20 cellular contexts compared by ENCODE assay signal in genomic region chr1:4597020-4597419, GRCh38. TPM values are rescaled to one million over a fixed set of nuclear protein-coding genes. Genes with fewer than 3 reads are reported as not detected.
A peak's percentile ranks its signal among the peaks of the same experiment; 100 is the strongest.
DNase-seq lines count a peak whose midpoint lies in the region; ATAC-seq and TF ChIP-seq lines count a peak whose summit lies in the region.
"Had no signal": no experiment of that assay in that cellular context is flagged by ENCODE, and none has a peak within 500 bp of the region (broad histone marks: within the 10 kb centered on the region; RNA-seq: fewer than 3 reads in every experiment).

No MANE protein-coding gene starts in this region.

- peak overlapping the region in 1 of 11 experiments; percentile 28; a peak in 1 of 22 replicates for H3K9ac ChIP-seq in BLaER1 treated with 17β-estradiol and CSF1 and Interleukin-3, amounts not matched to agents 10 nM and 100 nM

- ATAC-seq in sciatic nerve (no peak), HG02571 (IDR thresholded peaks at IDR 0.05; ENCODE audit: unreplicated experiment) (no peak), GM18873 (IDR thresholded peaks at IDR 0.05; ENCODE audit: low FRiP score, unreplicated experiment) (no peak)
- ATAC-seq: CD8-positive, alpha-beta T cell; GM12878; GM23338 had no signal

- peaks cover 0 to 14% (median 0%) of the 10 kb centered on the region in 11 experiments; a peak in 5 of 22 replicates for H3K27me3 ChIP-seq in BLaER1 treated with 17β-estradiol and CSF1 and Interleukin-3, amounts not matched to agents 10 nM and 100 nM

- H3K4me1 ChIP-seq in BLaER1 treated with 17β-estradiol and CSF1 and Interleukin-3, amounts not matched to agents 10 nM and 100 nM: peaks cover 0 to 31% (median 24%) of the 10 kb centered on the region in 10 experiments; a peak in 17 of 20 replicates
- H3K4me1 ChIP-seq: HAP-1 had no signal

- 0 out of 22 replicates have a peak, but pooled peaks cover 0 to 4% (median 0%) of the 10 kb centered on the region in 11 experiments for H4K20me1 ChIP-seq in BLaER1 treated with 17β-estradiol and CSF1 and Interleukin-3, amounts not matched to agents 10 nM and 100 nM

- no peak for TF ChIP-seq CTCF in LNCaP clone FGC (IDR thresholded peaks at IDR 0.05; ENCODE audit: control insufficient read depth, extremely low read depth, insufficient read depth)

- H3K36me3 ChIP-seq in BLaER1 treated with 17β-estradiol and CSF1 and Interleukin-3, amounts not matched to agents 10 nM and 100 nM: no peaks in the 10 kb centered on the region
- H3K36me3 ChIP-seq: HAP-1 had no signal

- DNase-seq in LNCaP clone FGC (ENCODE audit: low read depth) (peak; percentile 85), islet precursor cell (peak; percentile 43), sciatic nerve (ENCODE audit: low spot score) (peak; percentile 12), C1 segment of cervical spinal cord (lab: John Stamatoyannopoulos, UW) (no peak), amniotic stem cell (lab: John Stamatoyannopoulos, UW) (no peak)
- DNase-seq: CD4-positive, CD25-positive, alpha-beta regulatory T cell; DMS 273 treated with DMSO at 0.1 percent for 48 hours; DMS79; EL; GDM1; HFFc6 had no signal

- intact Hi-C loops in sciatic nerve (cut with DNase I): no loop called here

- peak overlapping the region in 1 of 11 experiments; percentile 36; a peak in 1 of 22 replicates for H3K27ac ChIP-seq in BLaER1 treated with 17β-estradiol and CSF1 and Interleukin-3, amounts not matched to agents 10 nM and 100 nM

- H3K4me2 ChIP-seq in BLaER1 treated with 17β-estradiol and CSF1 and Interleukin-3, amounts not matched to agents 10 nM and 100 nM: peak overlapping the region in 8 of 11 experiments; percentile 33 to 90 (median 71); a peak in 17 of 22 replicates
- H3K4me2 ChIP-seq: GM23338 had no signal

- no peaks in the 10 kb centered on the region for H3K9me3 ChIP-seq in BLaER1 treated with 17β-estradiol and CSF1 and Interleukin-3, amounts not matched to agents 10 nM and 100 nM (replicated peaks in 1 of 11)
- H3K9me3 ChIP-seq: HAP-1 had no signal

- H3K4me3 ChIP-seq in BLaER1 treated with 17β-estradiol and CSF1 and Interleukin-3, amounts not matched to agents 10 nM and 100 nM: no peak overlapping the region
- H3K4me3 ChIP-seq in LNCaP clone FGC (ENCODE audit: low read depth, low read length): no peak overlapping the region
- H3K4me3 ChIP-seq: GM12878, GM23338, HAP-1 had no signal

RNA-seq across cellular contexts. Expression of gene AJAP1, which starts 57.4 kb away (rescaled TPM):
- total RNA-seq in sciatic nerve: 1.4 TPM
- total RNA-seq: A172, A673, GM12878, GM23338, HFFc6 had no signal

Comparison
In these comparisons a context has a peak if more than half of its experiments do, and no peak if none do; other contexts are left out.
1. DNase-seq: peak in LNCaP clone FGC (single experiment), islet precursor cell (single experiment) and sciatic nerve (single experiment); none in C1 segment of cervical spinal cord (0 of 14) and amniotic stem cell (single experiment).